24 cellular contexts compared by ENCODE assay signal in genomic region chr6:75233097-75233615, GRCh38. TPM values are rescaled to one million over a fixed set of nuclear protein-coding genes. Genes with fewer than 3 reads are reported as not detected.
"Had no signal": no experiment of that assay in that cellular context is flagged by ENCODE, and none has a peak within 500 bp of the region (broad histone marks: within the 10 kb centered on the region; RNA-seq: fewer than 3 reads in every experiment).

No MANE protein-coding gene starts in this region.

- DNase-seq: activated CD4-positive, alpha-beta T cell treated with anti-CD3 and anti-CD28 coated beads for 48 hours; activated CD8-positive, alpha-beta memory T cell treated with anti-CD3 and anti-CD28 coated beads, Interleukin-2, amount 10 ng/mL, durations not matched to agents 7 days and 5 days; activated CD8-positive, alpha-beta T cell treated with anti-CD3 and anti-CD28 coated beads for 36 hours; activated effector memory CD4-positive, alpha-beta T cell treated with anti-CD3 and anti-CD28 coated beads, Interleukin-2, amount 50 U/mL, for 16 hours; activated naive CD4-positive, alpha-beta T cell treated with anti-CD3 and anti-CD28 coated beads, Interleukin-2, amount 10 ng/mL, durations not matched to agents 7 days and 5 days; activated T-cell treated with anti-CD3 and anti-CD28 coated beads for 4 hours; aorta; brain microvascular endothelial cell; caudate nucleus; effector CD4-positive, alpha-beta T cell; kidney glomerular epithelial cell; left ventricle myocardium superior; mammary epithelial cell; midbrain; nephron progenitor cell; nucleus accumbens; right cardiac atrium; stimulated activated CD4-positive, alpha-beta T cell treated with anti-CD3 and anti-CD28 coated beads, Interleukin-1b, Interleukin-23, amount 100 ng/mL, for 48 hours; T-helper 17 cell; tibial artery had no signal

- H3K9me3 Mint-ChIP-seq: activated CD8-positive, alpha-beta T cell treated with anti-CD3 and anti-CD28 coated beads for 36 hours; activated naive CD4-positive, alpha-beta T cell treated with anti-CD3 and anti-CD28 coated beads, Interleukin-2, amount 10 ng/mL, durations not matched to agents 7 days and 5 days; dendritic cell treated with granulocyte-macrophage colony-stimulating factor and Interleukin-4, amounts not matched to agents 40 ng/mL and 50 ng/mL, for 4 days; nephron progenitor cell; stimulated activated naive CD8-positive, alpha-beta T cell treated with anti-CD3 and anti-CD28 coated beads, Interleukin-15, Interleukin-2, amounts not matched to agents 100 ng/mL and 50 ng/mL, for 24 hours had no signal

- H3K27ac Mint-ChIP-seq: activated CD8-positive, alpha-beta memory T cell treated with anti-CD3 and anti-CD28 coated beads, Interleukin-2, amount 10 ng/mL, durations not matched to agents 7 days and 5 days; activated CD8-positive, alpha-beta T cell treated with anti-CD3 and anti-CD28 coated beads for 36 hours; activated naive CD4-positive, alpha-beta T cell treated with anti-CD3 and anti-CD28 coated beads, Interleukin-2, amount 10 ng/mL, durations not matched to agents 7 days and 5 days; dendritic cell treated with granulocyte-macrophage colony-stimulating factor and Interleukin-4, amounts not matched to agents 40 ng/mL and 50 ng/mL, for 4 days; nephron progenitor cell; stimulated activated naive CD8-positive, alpha-beta T cell treated with anti-CD3 and anti-CD28 coated beads, Interleukin-15, Interleukin-2, amounts not matched to agents 100 ng/mL and 50 ng/mL, for 24 hours; T-helper 17 cell had no signal

- ATAC-seq: activated CD8-positive, alpha-beta memory T cell treated with anti-CD3 and anti-CD28 coated beads, Interleukin-2, amount 10 ng/mL, durations not matched to agents 7 days and 5 days; activated CD8-positive, alpha-beta T cell treated with anti-CD3 and anti-CD28 coated beads for 36 hours; left ventricle myocardium superior; T-helper 17 cell had no signal

- H3K79me2 ChIP-seq: parathyroid adenoma had no signal

- H3K9me3 ChIP-seq: tibial artery had no signal

- H3K4me1 ChIP-seq: parathyroid adenoma had no signal

- H3K4me1 Mint-ChIP-seq: activated naive CD4-positive, alpha-beta T cell treated with anti-CD3 and anti-CD28 coated beads, Interleukin-2, amount 10 ng/mL, durations not matched to agents 7 days and 5 days had no signal

- H3K27ac ChIP-seq: brain microvascular endothelial cell, parathyroid adenoma had no signal

- H3K27me3 ChIP-seq: brain microvascular endothelial cell, tibial artery had no signal

- H2AFZ ChIP-seq: parathyroid adenoma had no signal

- H3K27me3 Mint-ChIP-seq: activated CD8-positive, alpha-beta memory T cell treated with anti-CD3 and anti-CD28 coated beads, Interleukin-2, amount 10 ng/mL, durations not matched to agents 7 days and 5 days; activated CD8-positive, alpha-beta T cell treated with anti-CD3 and anti-CD28 coated beads for 36 hours; activated naive CD4-positive, alpha-beta T cell treated with anti-CD3 and anti-CD28 coated beads, Interleukin-2, amount 10 ng/mL, durations not matched to agents 7 days and 5 days; dendritic cell treated with granulocyte-macrophage colony-stimulating factor and Interleukin-4, amounts not matched to agents 40 ng/mL and 50 ng/mL, for 4 days; stimulated activated naive CD8-positive, alpha-beta T cell treated with anti-CD3 and anti-CD28 coated beads, Interleukin-15, Interleukin-2, amounts not matched to agents 100 ng/mL and 50 ng/mL, for 24 hours; T-helper 17 cell had no signal

- H3K4me3 ChIP-seq: skin epidermis, tibial artery had no signal

- H3K4me3 Mint-ChIP-seq: activated CD8-positive, alpha-beta memory T cell treated with anti-CD3 and anti-CD28 coated beads, Interleukin-2, amount 10 ng/mL, durations not matched to agents 7 days and 5 days; activated CD8-positive, alpha-beta T cell treated with anti-CD3 and anti-CD28 coated beads for 36 hours; activated naive CD4-positive, alpha-beta T cell treated with anti-CD3 and anti-CD28 coated beads, Interleukin-2, amount 10 ng/mL, durations not matched to agents 7 days and 5 days; dendritic cell treated with granulocyte-macrophage colony-stimulating factor and Interleukin-4, amounts not matched to agents 40 ng/mL and 50 ng/mL, for 4 days; nephron progenitor cell; stimulated activated naive CD8-positive, alpha-beta T cell treated with anti-CD3 and anti-CD28 coated beads, Interleukin-15, Interleukin-2, amounts not matched to agents 100 ng/mL and 50 ng/mL, for 24 hours; T-helper 17 cell had no signal

- H3K9ac ChIP-seq: parathyroid adenoma had no signal

RNA-seq across cellular contexts. Expression of gene COL12A1, which starts 27.3 kb away (rescaled TPM):
- total RNA-seq: activated CD8-positive, alpha-beta memory T cell treated with anti-CD3 and anti-CD28 coated beads, Interleukin-2, amount 10 ng/mL, durations not matched to agents 7 days and 5 days had no signal
